In genomic region chr19:21158523-21159135, GRCh38 we compare ENCODE assay signal across 18 cellular contexts. TPM values are rescaled to one million over a fixed set of nuclear protein-coding genes. Genes with fewer than 3 reads are reported as not detected.
DNase-seq lines count a peak whose midpoint lies in the region; ATAC-seq and TF ChIP-seq lines count a peak whose summit lies in the region.
"Had no signal": no experiment of that assay in that cellular context is flagged by ENCODE, and none has a peak within 500 bp of the region (broad histone marks: within the 10 kb centered on the region; RNA-seq: fewer than 3 reads in every experiment).

No MANE protein-coding gene starts in this region.

- in situ Hi-C loops in astrocyte of the spinal cord (cut with HindIII; ENCODE audit: low sequenced_read_pairs), result no loop called here

- no peak overlapping the region for H3K27ac ChIP-seq in spleen

- H3K9me3 Mint-ChIP-seq in naive thymus-derived CD8-positive, alpha-beta T cell, result peaks cover 0 to 75% (median 5%) of the 10 kb centered on the region in 9 donors

- H3K27me3 Mint-ChIP-seq in naive thymus-derived CD8-positive, alpha-beta T cell, result no peaks in the 10 kb centered on the region
- H3K27me3 Mint-ChIP-seq: T-cell had no signal

- peak; percentile 11 for DNase-seq in A172 (ENCODE audit: low spot score)
- DNase-seq in HCEC 1CT, result peak; percentile 45
- DNase-seq in astrocyte of the spinal cord (ENCODE audit: low read depth, low spot score), result peak; percentile 48
- peak; percentile 69 for DNase-seq in fibroblast of pulmonary artery (ENCODE audit: low read depth)
- no peak for DNase-seq in spleen
- no peak for DNase-seq in naive thymus-derived CD8-positive, alpha-beta T cell
- DNase-seq: activated CD8-positive, alpha-beta memory T cell treated with anti-CD3 and anti-CD28 coated beads, Interleukin-2, amount 50 U/mL, for 4 hours; activated naive CD4-positive, alpha-beta T cell treated with anti-CD3 and anti-CD28 coated beads, Interleukin-2, amount 50 U/mL, for 16 hours; COR-L47; erythroblast; GF-D8; NCI-H2107; NCI-H82; T-cell had no signal

- 93 to 100% (median 96%) methylated on average over 1 of the region's 1 CpG for WGBS in spleen, 5 donors

- TF ChIP-seq CTCF in astrocyte of the spinal cord (IDR thresholded peaks at IDR 0.05; ENCODE audit: low read depth, low read length), result no peak
- no peak for TF ChIP-seq CTCF in fibroblast of pulmonary artery (IDR thresholded peaks at IDR 0.05; ENCODE audit: low read length, missing control alignments)
- TF ChIP-seq CTCF in spleen (IDR thresholded peaks at IDR 0.05 in 8 of 11, conservative IDR thresholded peaks at IDR 0.05 in 3 of 11), result no peak

- no peak overlapping the region for H3K4me3 ChIP-seq in astrocyte of the spinal cord (ENCODE audit: low read depth, low read length)
- no peak overlapping the region for H3K4me3 ChIP-seq in fibroblast of pulmonary artery (replicated peaks; ENCODE audit: low read depth, low read length)
- no peak overlapping the region for H3K4me3 ChIP-seq in spleen

- no peaks in the 10 kb centered on the region for H3K27me3 ChIP-seq in spleen (replicated peaks in 1 of 7)

- peaks cover 8 to 45% (median 39%) of the 10 kb centered on the region in 4 donors for H3K4me1 Mint-ChIP-seq in naive thymus-derived CD8-positive, alpha-beta T cell

- peak overlapping the region in 2 of 10 donors; percentile 5 to 10 for H3K4me3 Mint-ChIP-seq in naive thymus-derived CD8-positive, alpha-beta T cell
- H3K4me3 Mint-ChIP-seq: T-cell had no signal

- intact Hi-C loops in spleen (cut with DNase I; ENCODE audit: low total_unique reads), result no loop called here

- peaks cover 0 to 60% (median 17%) of the 10 kb centered on the region in 8 donors for H3K9me3 ChIP-seq in spleen

- POLR2A ChIA-PET in naive thymus-derived CD8-positive, alpha-beta T cell (lab: Charles Lee), result no interaction called here

- H3K27ac Mint-ChIP-seq in naive thymus-derived CD8-positive, alpha-beta T cell, result peak overlapping the region in 1 of 10 donors; percentile 11
- H3K27ac Mint-ChIP-seq: T-cell had no signal

- H3K36me3 ChIP-seq in spleen, result peaks cover 0 to 78% (median 19%) of the 10 kb centered on the region in 6 donors

- H3K4me1 ChIP-seq in spleen, result no peaks in the 10 kb centered on the region

- no peak for TF ChIP-seq POLR2A in spleen (IDR thresholded peaks at IDR 0.05)

- no peak for ATAC-seq in HG03025 (IDR thresholded peaks at IDR 0.05; ENCODE audit: low FRiP score, unreplicated experiment)
- no peak for ATAC-seq in GM18868 (IDR thresholded peaks at IDR 0.05; ENCODE audit: unreplicated experiment)
- no peak for ATAC-seq in naive thymus-derived CD8-positive, alpha-beta T cell
- ATAC-seq: activated CD4-positive, CD25-positive, alpha-beta regulatory T cell treated with anti-CD3 and anti-CD28 coated beads, Interleukin-2, amount 50 U/mL, for 24 hours; HCT116; T-cell had no signal

- H3K36me3 Mint-ChIP-seq in naive thymus-derived CD8-positive, alpha-beta T cell, result peaks cover 29 to 75% (median 73%) of the 10 kb centered on the region in 3 donors

RNA-seq across cellular contexts. Expression of gene ZNF431, which starts 16.8 kb away (rescaled TPM):
- total RNA-seq in A172 (2014; rRNA removed; shearing (Covaris generic)), result 10.4 and 10.7 TPM in 2 replicates
- total RNA-seq in spleen, result 10 to 100 TPM; 18.2 to 33.5 (median 22.2) TPM
- 10 to 100 TPM in 1 of 3 donors, 1 to 10 TPM in 2; 8.8 to 13.2 (median 9.2) TPM for polyA plus RNA-seq in spleen
- 10 to 100 TPM; 39.7 to 41.5 TPM for total RNA-seq in naive thymus-derived CD8-positive, alpha-beta T cell
- 10 to 100 TPM in 2 of 3 donors, 1 to 10 TPM in 1; 9.8 to 15.4 (median 13.9) TPM for polyA plus RNA-seq in naive thymus-derived CD8-positive, alpha-beta T cell

Comparison
In these comparisons a context has a peak if more than half of its experiments do, and no peak if none do; other contexts are left out.
1. DNase-seq: peak in A172 (single experiment), HCEC 1CT (single experiment), astrocyte of the spinal cord (single experiment) and fibroblast of pulmonary artery (single experiment); none in spleen (single experiment) and naive thymus-derived CD8-positive, alpha-beta T cell (0 of 10).